ENCODE assay signal across 9 cellular contexts in genomic region chr17:39636587-39636926, GRCh38. TPM values are rescaled to one million over a fixed set of nuclear protein-coding genes. Genes with fewer than 3 reads are reported as not detected.
DNase-seq lines count a peak whose midpoint lies in the region; ATAC-seq and TF ChIP-seq lines count a peak whose summit lies in the region.
"Had no signal": no experiment of that assay in that cellular context is flagged by ENCODE, and none has a peak within 500 bp of the region (broad histone marks: within the 10 kb centered on the region; RNA-seq: fewer than 3 reads in every experiment).

No MANE protein-coding gene starts in this region.

- no peaks in the 10 kb centered on the region for H3K36me3 ChIP-seq in heart right ventricle

- H3K4me3 ChIP-seq in AG04450 (ENCODE audit: low read depth, low read length) (peak overlapping the region; percentile 92), heart right ventricle (peak overlapping the region; percentile 56 to 98 (median 82))

- H3K27ac ChIP-seq in AG04450 (ENCODE audit: low read depth, low read length): no peak overlapping the region
- H3K27ac ChIP-seq in heart right ventricle: peak overlapping the region; percentile 62 to 99 (median 92)

- ATAC-seq in GM21723 (IDR thresholded peaks at IDR 0.05; ENCODE audit: unreplicated experiment) (peak; percentile 6), T-cell (replicated peaks in 1 of 4) (peak; percentile 6 to 15 (median 10)), heart right ventricle (peak in 2 of 8 donors; percentile 7 to 9)

- WGBS in heart right ventricle, 2 donors: 31 to 32% methylated on average over 6 of the region's 6 CpGs

- H3K27me3 ChIP-seq in AG04450 (ENCODE audit: control insufficient read depth, insufficient read depth, low read length): peaks cover 11% of the 10 kb centered on the region
- peaks cover 0 to 8% (median 0%) of the 10 kb centered on the region in 7 donors for H3K27me3 ChIP-seq in heart right ventricle

- POLR2A ChIA-PET in AG04450 (lab: Yijun Ruan, JAX) (interaction anchor here (1.0 kb wide), 1 partner anchor 8 kb away, joined by 3 read pairs; no protein-coding TSS in a partner anchor), T-cell (lab: Charles Lee) (no interaction called here)

- no peaks in the 10 kb centered on the region for H3K9me3 Mint-ChIP-seq in T-cell

- H3K4me1 Mint-ChIP-seq in T-cell: peaks cover 55 to 64% (median 57%) of the 10 kb centered on the region in 3 donors

- no peak for TF ChIP-seq CTCF in AG04450 (IDR thresholded peaks at IDR 0.05; ENCODE audit: low read depth, low read length)
- TF ChIP-seq CTCF in heart right ventricle (IDR thresholded peaks at IDR 0.05): no peak

- CTCF ChIA-PET in AG04450 (lab: Charles Lee) (interaction anchor here (1.3 to 5.8 kb wide), 2 partner anchors 13 to 16 kb away, joined by 3 to 28 read pairs; no protein-coding TSS in a partner anchor), T-cell (lab: Charles Lee) (interaction anchor here in 1 of 2 donors (1.6 kb wide), 1 partner anchor 43 kb away, joined by 3 read pairs; no protein-coding TSS in a partner anchor)

- H3K4me1 ChIP-seq in heart right ventricle: peaks cover 7 to 67% (median 51%) of the 10 kb centered on the region in 9 donors

- peak overlapping the region; percentile 91 to 94 (median 92) for H3K4me3 Mint-ChIP-seq in T-cell

- H3K9me3 ChIP-seq in AG04450 (ENCODE audit: control insufficient read depth, insufficient read depth, low read length) (no peaks in the 10 kb centered on the region), heart right ventricle (no peaks in the 10 kb centered on the region)

- intact Hi-C loops in heart right ventricle (cut with DNase I): loop anchor here in 4 of 10 donors (2.0 to 5.0 kb wide), 3 partner anchors 32 to 116 kb away; partner anchors contain the start of gene PNMT (in 1 of the 4)

- H3K36me3 Mint-ChIP-seq in T-cell: no peaks in the 10 kb centered on the region

- H3K27ac Mint-ChIP-seq in T-cell: peak overlapping the region; percentile 82 to 94

- no peak for DNase-seq in AG04450 (ENCODE audit: low read depth, low spot score)
- DNase-seq in T-cell: peak in 3 of 34 experiments; percentile 13 to 18 (median 16)
- no peak for DNase-seq in heart right ventricle
- DNase-seq in stimulated activated CD8-positive, alpha-beta memory T cell treated with anti-CD3 and anti-CD28 coated beads, Interleukin-4, amount 100 ng/mL, for 48 hours: peak; percentile 40
- no peak for DNase-seq in GOT3 (lab: John Stamatoyannopoulos, UW)
- DNase-seq in NCI-H2227 (lab: John Stamatoyannopoulos, UW; ENCODE audit: unreplicated experiment): no peak
- no peak for DNase-seq in NCI-H187 (lab: John Stamatoyannopoulos, UW)

- peaks cover 3 to 4% of the 10 kb centered on the region in 2 donors for H3K27me3 Mint-ChIP-seq in T-cell

RNA-seq across cellular contexts. Expression of gene STARD3, which starts 0.4 kb away (rescaled TPM):
- polyA plus RNA-seq in AG04450 (2011; rRNA removed) (43.3 and 44.7 TPM in 2 replicates), heart right ventricle (10 to 100 TPM; 39.2 to 46.1 TPM)
- 47.5 and 58.2 TPM in 2 replicates for polyA minus RNA-seq in AG04450 (2011; rRNA and poly(A)+ RNA removed)
- total RNA-seq in T-cell (100 to 1,000 TPM in 2 of 5 donors, 10 to 100 TPM in 3; 81.3 to 146 (median 99.7) TPM), heart right ventricle (10 to 100 TPM; 14.2 to 25.3 (median 19.6) TPM)

RNA-seq across cellular contexts. Expression of gene PPP1R1B, which starts 9.8 kb away (rescaled TPM):
- not detected in 2 replicates for polyA plus RNA-seq in AG04450 (2011; rRNA removed)
- not detected in 2 replicates for polyA minus RNA-seq in AG04450 (2011; rRNA and poly(A)+ RNA removed)
- total RNA-seq in T-cell: under 1 TPM in 4 of 5 donors, not detected in 1; 0.12 to 0.35 (median 0.18) TPM
- total RNA-seq in heart right ventricle: 1 to 10 TPM in 2 of 10 donors, under 1 TPM in 7, not detected in 1; 0.28 to 1.1 (median 0.63) TPM
- polyA plus RNA-seq in heart right ventricle: 1 to 10 TPM in 1 of 2 donors, under 1 TPM in 1; 0.80 to 2.1 TPM

RNA-seq across cellular contexts. Expression of gene TCAP, which starts 28.6 kb away (rescaled TPM):
- polyA plus RNA-seq in AG04450 (2011; rRNA removed): 0.09 and 0.12 TPM in 2 replicates
- 0.28 and 0.39 TPM in 2 replicates for polyA minus RNA-seq in AG04450 (2011; rRNA and poly(A)+ RNA removed)
- 1 to 10 TPM; 2.2 to 7.8 (median 6.6) TPM for total RNA-seq in T-cell
- total RNA-seq in heart right ventricle: 1,000 to 10,000 TPM; 3,683 to 6,290 (median 4,342) TPM
- 1,000 to 10,000 TPM; 2,452 to 2,624 TPM for polyA plus RNA-seq in heart right ventricle

RNA-seq across cellular contexts. Expression of gene NEUROD2, which starts 28.8 kb away (rescaled TPM):
- polyA plus RNA-seq in AG04450 (2011; rRNA removed): not detected in 2 replicates
- not detected in 2 replicates for polyA minus RNA-seq in AG04450 (2011; rRNA and poly(A)+ RNA removed)
- total RNA-seq in T-cell: not detected
- not detected for total RNA-seq in heart right ventricle
- polyA plus RNA-seq in heart right ventricle: not detected
- total RNA-seq: renal cortical epithelial cell had no signal

RNA-seq across cellular contexts. Expression of gene PNMT, which starts 31.7 kb away (rescaled TPM):
- not detected in 2 replicates for polyA plus RNA-seq in AG04450 (2011; rRNA removed)
- polyA minus RNA-seq in AG04450 (2011; rRNA and poly(A)+ RNA removed): not detected in 2 replicates
- total RNA-seq in T-cell: under 1 TPM in 3 of 5 donors, not detected in 2; 0.35 to 0.56 (median 0.47) TPM
- 10 to 100 TPM in 1 of 10 donors, 1 to 10 TPM in 9; 2.7 to 12.8 (median 3.9) TPM for total RNA-seq in heart right ventricle
- 10 to 100 TPM; 16.8 to 30.0 TPM for polyA plus RNA-seq in heart right ventricle

Comparison
In these comparisons a context has a peak if more than half of its experiments do, and no peak if none do; other contexts are left out.
1. RNA of gene TCAP, which starts 28.6 kb away (total RNA-seq): 3,683 to 6,290 TPM in heart right ventricle; 2.2 to 7.8 TPM in T-cell; every median in the first group is over 100 times any median in the second.